Comparison of ENCODE assay signal across 8 cellular contexts in the genomic region with DNA sequence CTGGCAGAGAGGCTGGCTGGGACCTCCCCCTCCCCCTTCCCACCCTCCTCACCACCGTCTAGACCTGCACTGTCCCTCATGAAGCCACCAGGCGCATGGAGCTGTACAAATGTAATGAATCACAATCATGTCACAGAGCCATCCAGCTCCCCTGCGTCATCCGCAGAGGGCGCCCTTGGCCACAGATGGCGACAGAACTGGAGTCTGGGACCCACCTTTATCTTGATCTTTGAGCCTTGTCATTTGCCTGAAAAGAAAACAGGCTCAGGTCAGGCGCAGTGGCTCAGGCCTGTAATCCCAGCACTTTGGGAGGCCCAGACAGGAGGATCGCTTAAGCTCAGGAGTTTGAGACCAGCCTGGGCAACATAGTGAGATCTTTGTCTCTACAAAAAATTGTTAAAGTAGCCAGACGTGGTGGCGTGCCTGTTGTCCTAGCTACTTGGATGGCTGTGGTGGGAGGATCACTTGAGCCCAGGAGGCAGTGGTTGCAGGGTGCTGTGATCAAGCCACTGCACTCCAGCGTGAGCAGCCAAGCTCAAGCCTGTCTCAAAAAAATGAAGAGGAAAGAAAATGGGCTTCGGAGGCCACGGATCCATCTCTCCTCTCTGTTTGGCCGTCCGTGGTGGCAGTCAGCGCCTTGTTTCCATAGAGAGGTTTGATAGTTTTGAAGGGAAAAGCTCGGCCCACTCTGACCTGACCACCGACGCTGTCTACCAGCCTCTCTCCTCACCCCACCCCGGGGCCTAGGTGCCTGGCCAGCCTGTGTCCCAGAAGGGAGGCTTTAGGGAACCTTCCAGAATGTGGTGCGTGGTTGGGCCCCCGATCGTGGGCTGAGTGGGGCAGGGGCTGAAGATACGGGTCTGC. TPM values are rescaled to one million over a fixed set of nuclear protein-coding genes. Genes with fewer than 3 reads are reported as not detected.
DNase-seq lines count a peak whose midpoint lies in the region; ATAC-seq, FAIRE-seq and TF ChIP-seq lines count a peak whose summit lies in the region.

No MANE protein-coding gene starts in this region.

- H3K36me3 ChIP-seq in smooth muscle cell (ENCODE audit: low read depth) = no peaks in the 10 kb centered on the region

- H4K20me1 ChIP-seq in smooth muscle cell (ENCODE audit: low read depth) = no peaks in the 10 kb centered on the region

- FAIRE-seq in RCC 7860 (lab: Jason Lieb, UNC) (peak; percentile 64), H54 (lab: Jason Lieb, UNC) (no peak)

- no peaks in the 10 kb centered on the region for H3K9me3 Mint-ChIP-seq in activated naive CD4-positive, alpha-beta T cell treated with anti-CD3 and anti-CD28 coated beads, Interleukin-2, amount 10 ng/mL, durations not matched to agents 7 days and 5 days
- no peaks in the 10 kb centered on the region for H3K9me3 Mint-ChIP-seq in IgD-negative memory B cell

- peaks cover 17% of the 10 kb centered on the region for H3K4me1 ChIP-seq in smooth muscle cell (ENCODE audit: low read depth)

- peak; percentile 49 for TF ChIP-seq CTCF in choroid plexus epithelial cell (conservative IDR thresholded peaks at IDR 0.05; ENCODE audit: low read depth, low read length)
- peak; percentile 27 for TF ChIP-seq CTCF in smooth muscle cell (IDR thresholded peaks at IDR 0.05; ENCODE audit: borderline replicate concordance, insufficient read depth, poor library complexity, severe bottlenecking)

- no peak overlapping the region for H3K4me2 ChIP-seq in smooth muscle cell

- no peak overlapping the region for H3K9ac ChIP-seq in smooth muscle cell (ENCODE audit: low read depth)

- no peak overlapping the region for H3K27ac ChIP-seq in smooth muscle cell (ENCODE audit: low read depth)

- H3K27me3 ChIP-seq in smooth muscle cell (ENCODE audit: low read depth) = no peaks in the 10 kb centered on the region

- no peaks in the 10 kb centered on the region for H3K79me2 ChIP-seq in smooth muscle cell (ENCODE audit: low read depth)

- ATAC-seq in GM19452 (IDR thresholded peaks at IDR 0.05; ENCODE audit: unreplicated experiment) = no peak

- no peaks in the 10 kb centered on the region for H3K36me3 Mint-ChIP-seq in activated naive CD4-positive, alpha-beta T cell treated with anti-CD3 and anti-CD28 coated beads, Interleukin-2, amount 10 ng/mL, durations not matched to agents 7 days and 5 days
- H3K36me3 Mint-ChIP-seq in IgD-negative memory B cell = no peaks in the 10 kb centered on the region

- peaks cover 4% of the 10 kb centered on the region for H3K4me1 Mint-ChIP-seq in activated naive CD4-positive, alpha-beta T cell treated with anti-CD3 and anti-CD28 coated beads, Interleukin-2, amount 10 ng/mL, durations not matched to agents 7 days and 5 days
- peaks cover 0 to 4% (median 0%) of the 10 kb centered on the region in 3 donors for H3K4me1 Mint-ChIP-seq in IgD-negative memory B cell

- TF ChIP-seq POLR2A in H54 (IDR thresholded peaks at IDR 0.05; ENCODE audit: low read depth, low read length) = no peak

- peaks cover 8% of the 10 kb centered on the region for H3F3A ChIP-seq in smooth muscle cell (ENCODE audit: low read depth)

- H3K4me3 Mint-ChIP-seq in activated naive CD4-positive, alpha-beta T cell treated with anti-CD3 and anti-CD28 coated beads, Interleukin-2, amount 10 ng/mL, durations not matched to agents 7 days and 5 days = no peak overlapping the region
- H3K4me3 Mint-ChIP-seq in IgD-negative memory B cell = peak overlapping the region in 3 of 4 donors; percentile 55 to 83 (median 66)

- peaks cover 35% of the 10 kb centered on the region for H3K27me3 Mint-ChIP-seq in activated naive CD4-positive, alpha-beta T cell treated with anti-CD3 and anti-CD28 coated beads, Interleukin-2, amount 10 ng/mL, durations not matched to agents 7 days and 5 days
- H3K27me3 Mint-ChIP-seq in IgD-negative memory B cell = peaks cover 9% of the 10 kb centered on the region

- peak; percentile 68 for DNase-seq in activated naive CD4-positive, alpha-beta T cell treated with anti-CD3 and anti-CD28 coated beads, Interleukin-2, amount 10 ng/mL, durations not matched to agents 7 days and 5 days
- DNase-seq in activated naive CD4-positive, alpha-beta T cell treated with Interleukin-2 at 50 U/mL for 16 hours = no peak
- DNase-seq in RCC 7860 (ENCODE audit: low spot score) (peak; percentile 81), choroid plexus epithelial cell (ENCODE audit: low read depth) (no peak), smooth muscle cell (lab: John Stamatoyannopoulos, UW; ENCODE audit: unreplicated experiment) (no peak), H54 (ENCODE audit: insufficient read length, low spot score) (no peak)

- H3K4me3 ChIP-seq in choroid plexus epithelial cell (ENCODE audit: low read depth, low read length) = no peak overlapping the region
- H3K4me3 ChIP-seq in smooth muscle cell = no peak overlapping the region

- H2AFZ ChIP-seq in smooth muscle cell (ENCODE audit: low read depth) = no peak overlapping the region

- CTCF ChIA-PET in activated naive CD4-positive, alpha-beta T cell treated with anti-CD3 and anti-CD28 coated beads, Interleukin-2, amount 10 ng/mL, durations not matched to agents 7 days and 5 days (lab: Charles Lee) = interaction anchor here (0.7 to 1.3 kb wide), 5 partner anchors 9 to 232 kb away, joined by 3 to 8 read pairs (median 3); no protein-coding TSS in a partner anchor

- H3K9me3 ChIP-seq in smooth muscle cell (replicated peaks; ENCODE audit: low read depth) = no peaks in the 10 kb centered on the region

- no peak overlapping the region for H3K27ac Mint-ChIP-seq in activated naive CD4-positive, alpha-beta T cell treated with anti-CD3 and anti-CD28 coated beads, Interleukin-2, amount 10 ng/mL, durations not matched to agents 7 days and 5 days
- H3K27ac Mint-ChIP-seq in IgD-negative memory B cell = peak overlapping the region in 2 of 3 donors; percentile 27 to 80

- 78% methylated on average over 24 of the region's 24 CpGs for WGBS in smooth muscle cell (ENCODE audit: low lambda C conversion rate)

RNA-seq across cellular contexts. Expression of gene COL9A3, which starts 6.2 kb away (rescaled TPM):
- 11.9 TPM for polyA plus RNA-seq in IgD-negative memory B cell
- 23.0 and 30.1 TPM in 2 replicates for total RNA-seq in smooth muscle cell
- polyA plus RNA-seq in smooth muscle cell = 73.3 and 77.4 TPM in 2 replicates

RNA-seq across cellular contexts. Expression of gene OGFR, which starts 18.4 kb away (rescaled TPM):
- 79.6 TPM for polyA plus RNA-seq in IgD-negative memory B cell
- total RNA-seq in smooth muscle cell = 21.5 and 24.4 TPM in 2 replicates
- 53.2 and 61.4 TPM in 2 replicates for polyA plus RNA-seq in smooth muscle cell

RNA-seq across cellular contexts. Expression of gene MRGBP, which starts 26.7 kb away (rescaled TPM):
- polyA plus RNA-seq in IgD-negative memory B cell (8.3 TPM), smooth muscle cell (23.1 and 27.2 TPM in 2 replicates)
- 15.5 and 18.2 TPM in 2 replicates for total RNA-seq in smooth muscle cell

RNA-seq across cellular contexts. Expression of gene TCFL5, which starts 38.6 kb away (rescaled TPM):
- 1.2 TPM for polyA plus RNA-seq in IgD-negative memory B cell
- 9.1 and 9.5 TPM in 2 replicates for total RNA-seq in smooth muscle cell
- 6.8 and 12.5 TPM in 2 replicates for polyA plus RNA-seq in smooth muscle cell

Comparison
In these comparisons a context has a peak if more than half of its experiments do, and no peak if none do; other contexts are left out.
1. DNase-seq: peak in activated naive CD4-positive, alpha-beta T cell treated with anti-CD3 and anti-CD28 coated beads, Interleukin-2, amount 10 ng/mL, durations not matched to agents 7 days and 5 days (single experiment) and RCC 7860 (single experiment); none in activated naive CD4-positive, alpha-beta T cell treated with Interleukin-2 at 50 U/mL for 16 hours (single experiment), choroid plexus epithelial cell (single experiment), smooth muscle cell (single experiment) and H54 (single experiment).